In genomic region chr18:77069482-77069881, GRCh38 we compare ENCODE assay signal across 12 cellular contexts.
DNase-seq lines count a peak whose midpoint lies in the region; ATAC-seq and TF ChIP-seq lines count a peak whose summit lies in the region.
"Had no signal": no experiment of that assay in that cellular context is flagged by ENCODE, and none has a peak within 500 bp of the region (broad histone marks: within the 10 kb centered on the region; RNA-seq: fewer than 3 reads in every experiment).

No MANE protein-coding gene starts in this region.

- peak overlapping the region; percentile 66 for H3K27ac Mint-ChIP-seq in neural progenitor cell

- ATAC-seq in GM18868 (IDR thresholded peaks at IDR 0.05; ENCODE audit: unreplicated experiment) = no peak
- no peak for ATAC-seq in GM19035 (IDR thresholded peaks at IDR 0.05; ENCODE audit: unreplicated experiment)
- ATAC-seq: mucosa of descending colon had no signal

- H3K79me2 ChIP-seq in neural progenitor cell (ENCODE audit: low read depth) (no peaks in the 10 kb centered on the region), MM.1S (ENCODE audit: low read length) (no peaks in the 10 kb centered on the region)

- H3K4me1 ChIP-seq in BLaER1 (peaks cover 65% of the 10 kb centered on the region), neural progenitor cell (peaks cover 16% of the 10 kb centered on the region), MM.1S (ENCODE audit: low read length) (peaks cover 17% of the 10 kb centered on the region)

- H3K9me3 Mint-ChIP-seq in neural progenitor cell = no peaks in the 10 kb centered on the region

- peaks cover 13% of the 10 kb centered on the region for H3F3A ChIP-seq in neural progenitor cell (ENCODE audit: low read depth)
- no peaks in the 10 kb centered on the region for H3F3A ChIP-seq in MM.1S (ENCODE audit: insufficient read depth, low read length)

- H3K36me3 Mint-ChIP-seq in neural progenitor cell = no peaks in the 10 kb centered on the region

- TF ChIP-seq CTCF in GM06990 (IDR thresholded peaks at IDR 0.05; ENCODE audit: insufficient read depth, low read length, poor library complexity, severe bottlenecking) (no peak), neural progenitor cell (IDR thresholded peaks at IDR 0.05) (no peak), MM.1S (IDR thresholded peaks at IDR 0.05; ENCODE audit: low read length) (no peak)

- H3K4me3 ChIP-seq in BLaER1 (no peak overlapping the region), GM06990 (replicated peaks; ENCODE audit: low read depth, low read length) (no peak overlapping the region), neural progenitor cell (no peak overlapping the region), MM.1S (ENCODE audit: low read length) (no peak overlapping the region)
- H3K4me3 ChIP-seq: mucosa of descending colon had no signal

- H3K27ac ChIP-seq in BLaER1 (no peak overlapping the region), adipose tissue (ENCODE audit: low read depth, low read length) (peak overlapping the region; percentile 21), neural progenitor cell (no peak overlapping the region), MM.1S (ENCODE audit: low read length) (no peak overlapping the region)

- H2AFZ ChIP-seq in neural progenitor cell (replicated peaks) (peak overlapping the region; percentile 47), MM.1S (ENCODE audit: low read length) (no peak overlapping the region)

- H3K27me3 Mint-ChIP-seq in neural progenitor cell (ENCODE audit: insufficient read depth, low read depth) = no peaks in the 10 kb centered on the region

- H3K27me3 ChIP-seq in BLaER1 (no peaks in the 10 kb centered on the region), GM06990 (replicated peaks; ENCODE audit: control insufficient read depth, insufficient read depth, low read length) (no peaks in the 10 kb centered on the region), neural progenitor cell (no peaks in the 10 kb centered on the region), MM.1S (replicated peaks; ENCODE audit: insufficient read depth, low read length) (no peaks in the 10 kb centered on the region)

- no peaks in the 10 kb centered on the region for H3K9me2 ChIP-seq in MM.1S (replicated peaks; ENCODE audit: insufficient read depth, low read length)

- H3K9ac ChIP-seq in BLaER1 (no peak overlapping the region), neural progenitor cell (no peak overlapping the region), MM.1S (ENCODE audit: low read length) (no peak overlapping the region)

- H3K9me3 ChIP-seq in BLaER1 (no peaks in the 10 kb centered on the region), neural progenitor cell (ENCODE audit: low read depth) (no peaks in the 10 kb centered on the region), MM.1S (replicated peaks; ENCODE audit: insufficient read depth, low read length) (no peaks in the 10 kb centered on the region)
- H3K9me3 ChIP-seq: mucosa of descending colon had no signal

- H3K4me1 Mint-ChIP-seq in neural progenitor cell = peaks cover 32% of the 10 kb centered on the region

- H3K4me2 ChIP-seq in BLaER1 (peak overlapping the region; percentile 73), neural progenitor cell (no peak overlapping the region), MM.1S (ENCODE audit: low read depth, low read length) (no peak overlapping the region)

- no peak overlapping the region for H3K4me3 Mint-ChIP-seq in neural progenitor cell

- peak; percentile 58 for DNase-seq in GM06990 (ENCODE audit: extremely low read depth, insufficient read length)
- DNase-seq in neural progenitor cell (ENCODE audit: low spot score) = no peak
- DNase-seq in NOMO-1 (lab: John Stamatoyannopoulos, UW; ENCODE audit: unreplicated experiment in 2 of 2) = no peak
- no peak for DNase-seq in MM.1S
- DNase-seq: activated CD4-positive, CD25-positive, alpha-beta regulatory T cell; foreskin melanocyte; NCI-H1105 treated with DMSO at 0.1 percent for 48 hours had no signal

- WGBS in adipose tissue, 3 donors = 87 to 94% (median 90%) methylated on average over 14 of the region's 14 CpGs

- H4K20me1 ChIP-seq in BLaER1 (peaks cover 98% of the 10 kb centered on the region), neural progenitor cell (ENCODE audit: low read depth) (no peaks in the 10 kb centered on the region), MM.1S (ENCODE audit: insufficient read depth, low read length) (no peaks in the 10 kb centered on the region)

- H3K36me3 ChIP-seq in BLaER1 (peaks cover 80% of the 10 kb centered on the region), GM06990 (ENCODE audit: control insufficient read depth, insufficient read depth, low read length) (peaks cover 8% of the 10 kb centered on the region), neural progenitor cell (no peaks in the 10 kb centered on the region), MM.1S (replicated peaks; ENCODE audit: insufficient read depth, low read length) (no peaks in the 10 kb centered on the region)
